In genomic region chr12:65171870-65172269, GRCh38 we compare ENCODE assay signal across 1 cellular context.
A peak's percentile ranks its signal among the peaks of the same experiment; 100 is the strongest.
TF ChIP-seq lines count a peak whose summit lies in the region.

No MANE protein-coding gene starts in this region.

TF ChIP-seq in HepG2, 621 proteins besides CTCF, POLR2A, EP300 and RAD21:
- no peak for TF ChIP-seq ZBTB43 (CRISPR knock-in tag; conservative IDR thresholded peaks at IDR 0.05)
- no peak for TF ChIP-seq DBP (CRISPR knock-in tag; IDR thresholded peaks at IDR 0.05; ENCODE audit: not compliant biosample characterization)
- peak; percentile 12; the same call in 1 of the 2 replicates for TF ChIP-seq CEBPG (CRISPR knock-in tag; IDR thresholded peaks at IDR 0.05)
- no peak for TF ChIP-seq NCOA1 (CRISPR knock-in tag; IDR thresholded peaks at IDR 0.05)
